ENCODE assay signal across 8 cellular contexts in genomic region chr11:119567667-119568582, GRCh38.
A peak's percentile ranks its signal among the peaks of the same experiment; 100 is the strongest.
DNase-seq lines count a peak whose midpoint lies in the region; ATAC-seq, FAIRE-seq and TF ChIP-seq lines count a peak whose summit lies in the region.

No MANE protein-coding gene starts in this region.

- DNase-seq in NCI-H1417 (lab: John Stamatoyannopoulos, UW) (peak; percentile 33 to 80 (median 53)), NCI-H1417 treated with DMSO at 0.1 percent for 48 hours (lab: John Stamatoyannopoulos, UW) (no peak), NCI-H1436 (lab: John Stamatoyannopoulos, UW) (peak; percentile 68), choroid plexus epithelial cell (ENCODE audit: low read depth) (peak; percentile 52), osteoblast (ENCODE audit: insufficient read length, low spot score, missing footprints) (peak; percentile 86), D341Med (ENCODE audit: low spot score) (no peak), kidney (no peak)

- H3K4me2 ChIP-seq in osteoblast (ENCODE audit: insufficient read depth, low read length) = peak overlapping the region; percentile 9

- H3K9ac ChIP-seq in kidney (ENCODE audit: low read length in 2 of 2) = no peak overlapping the region

- peaks cover 15% of the 10 kb centered on the region for H3K4me1 ChIP-seq in osteoblast (ENCODE audit: insufficient read depth, low read length)
- H3K4me1 ChIP-seq in kidney (ENCODE audit: control insufficient read depth in 1 of 2, insufficient read depth in 1 of 2, low read depth in 1 of 2, low read length in 2 of 2) = no peaks in the 10 kb centered on the region

- TF ChIP-seq CTCF in choroid plexus epithelial cell (conservative IDR thresholded peaks at IDR 0.05; ENCODE audit: low read depth, low read length) = no peak
- TF ChIP-seq CTCF in osteoblast (IDR thresholded peaks at IDR 0.05; ENCODE audit: extremely low read depth, low read depth, low read length) = no peak
- TF ChIP-seq CTCF in kidney (IDR thresholded peaks at IDR 0.05; ENCODE audit: borderline replicate concordance, extremely low read depth, insufficient read depth) = no peak

- H3K36me3 ChIP-seq in osteoblast (ENCODE audit: insufficient read depth, low read length) (no peaks in the 10 kb centered on the region), kidney (ENCODE audit: control insufficient read depth in 1 of 2, insufficient read depth in 2 of 2, low read length in 2 of 2) (no peaks in the 10 kb centered on the region)

- H3K4me3 ChIP-seq in choroid plexus epithelial cell (ENCODE audit: low read depth, low read length) (no peak overlapping the region), osteoblast (ENCODE audit: insufficient read depth, low read length) (no peak overlapping the region), kidney (ENCODE audit: low read length in 2 of 2) (no peak overlapping the region)

- H2AFZ ChIP-seq in osteoblast (ENCODE audit: low read length) = peak overlapping the region; percentile 8

- no peaks in the 10 kb centered on the region for H4K20me1 ChIP-seq in osteoblast (ENCODE audit: insufficient read depth, low read length)

- no peak for ATAC-seq in HG03159 (IDR thresholded peaks at IDR 0.05; ENCODE audit: unreplicated experiment)

- peaks cover 2% of the 10 kb centered on the region for H3K27me3 ChIP-seq in osteoblast (ENCODE audit: insufficient read depth, low read length)

- H3K27ac ChIP-seq in osteoblast (ENCODE audit: low read depth, low read length) (peak overlapping the region; percentile 39), kidney (ENCODE audit: low read depth in 2 of 2, low read length in 2 of 2) (no peak overlapping the region)

- FAIRE-seq in kidney (lab: Jason Lieb, UNC) = no peak

- H3K9me3 ChIP-seq in osteoblast (ENCODE audit: low read depth, low read length) = no peaks in the 10 kb centered on the region
- H3K9me3 ChIP-seq in kidney (ENCODE audit: control insufficient read depth in 1 of 2, low read length in 2 of 2) = no peaks in the 10 kb centered on the region

- no peaks in the 10 kb centered on the region for H3K79me2 ChIP-seq in osteoblast (ENCODE audit: insufficient read depth, low read length)

- intact Hi-C loops in kidney (cut with DNase I) = no loop called here

Comparison
In these comparisons a context has a peak if more than half of its experiments do, and no peak if none do; other contexts are left out.
1. DNase-seq: peak in NCI-H1417 (3 of 3), NCI-H1436 (single experiment), choroid plexus epithelial cell (single experiment) and osteoblast (single experiment); none in NCI-H1417 treated with DMSO at 0.1 percent for 48 hours (single experiment), D341Med (single experiment) and kidney (single experiment).